Comparison of ENCODE assay signal across 23 cellular contexts in the genomic region with DNA sequence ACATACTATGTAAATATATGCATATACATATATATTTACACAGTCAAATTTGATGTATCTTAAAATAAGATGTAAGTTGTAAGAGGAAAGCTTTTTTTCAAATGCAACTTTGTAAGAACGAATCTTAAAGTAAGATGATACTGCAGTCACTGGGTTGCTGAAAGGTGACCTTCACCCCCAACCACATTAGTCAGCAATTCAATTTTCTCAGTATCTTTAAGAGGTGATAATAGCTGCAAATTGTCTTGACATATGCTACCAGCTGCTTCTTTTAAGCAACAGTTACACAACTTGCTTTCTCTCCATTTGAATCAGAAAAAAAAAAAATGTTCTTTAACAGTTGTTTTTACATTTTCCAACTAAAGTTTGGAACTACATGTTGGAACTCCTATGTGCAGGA.
"Had no signal": no experiment of that assay in that cellular context is flagged by ENCODE, and none has a peak within 500 bp of the region (broad histone marks: within the 10 kb centered on the region; RNA-seq: fewer than 3 reads in every experiment).

No MANE protein-coding gene starts in this region.

- H3K27me3 ChIP-seq: brain microvascular endothelial cell, gastrocnemius medialis, testis, transverse colon had no signal

- H3K4me3 ChIP-seq: gastrocnemius medialis, testis, transverse colon had no signal

- ATAC-seq: effector memory CD8-positive, alpha-beta T cell; gastrocnemius medialis; left ventricle myocardium superior; right cardiac atrium had no signal

- H3K9me3 ChIP-seq: gastrocnemius medialis, testis, transverse colon had no signal

- DNase-seq: activated CD4-positive, alpha-beta T cell treated with anti-CD3 and anti-CD28 coated beads for 48 hours; activated CD4-positive, alpha-beta T cell treated with anti-CD3 and anti-CD28 coated beads, Interleukin-2, amount 50 U/mL, for 48 hours; activated CD8-positive, alpha-beta memory T cell treated with anti-CD3 and anti-CD28 coated beads for 24 hours; activated gamma-delta T cell; activated naive CD4-positive, alpha-beta T cell treated with anti-CD3 and anti-CD28 coated beads, Interleukin-2, amount 50 U/mL, for 16 hours; amniotic stem cell; brain microvascular endothelial cell; caudate nucleus; cortex of kidney; effector memory CD8-positive, alpha-beta T cell; erythroblast; gastrocnemius medialis; glutamatergic neuron; left ventricle myocardium superior; posterior cingulate gyrus; right cardiac atrium; stimulated activated CD4-positive, alpha-beta T cell treated with anti-CD3 and anti-CD28 coated beads, Interleukin-15, amount 100 ng/mL, for 24 hours; stimulated activated CD4-positive, alpha-beta T cell treated with anti-CD3 and anti-CD28 coated beads, Interleukin-2, amount 100 ng/mL, for 24 hours; stimulated activated naive CD4-positive, alpha-beta T cell treated with Interleukin-2 at 50 U/mL for 16 hours; testis; transverse colon had no signal

- H3K36me3 ChIP-seq: brain microvascular endothelial cell, gastrocnemius medialis, transverse colon had no signal

- FAIRE-seq: astrocyte, islet of Langerhans had no signal

- H3K4me1 ChIP-seq: gastrocnemius medialis, testis, transverse colon had no signal

- H3K27ac ChIP-seq: brain microvascular endothelial cell, gastrocnemius medialis, testis, transverse colon had no signal
